ENCODE assay signal across 28 cellular contexts in genomic region chr2:187230088-187230487, GRCh38.
"Had no signal": no experiment of that assay in that cellular context is flagged by ENCODE, and none has a peak within 500 bp of the region (broad histone marks: within the 10 kb centered on the region; RNA-seq: fewer than 3 reads in every experiment).

No MANE protein-coding gene starts in this region.

- H3K36me3 ChIP-seq: neural progenitor cell, ovary, right lobe of liver, sigmoid colon, stomach, thoracic aorta, thyroid gland, tibial nerve, upper lobe of left lung, vagina had no signal

- H3K4me2 ChIP-seq: neural progenitor cell had no signal

- H3K27ac ChIP-seq: neural progenitor cell, ovary, parathyroid adenoma, psoas muscle, right lobe of liver, sigmoid colon, stomach, thoracic aorta, thyroid gland, tibial nerve, upper lobe of left lung, vagina had no signal

- H3K27ac Mint-ChIP-seq: natural killer cell; neural progenitor cell; progenitor cell of endocrine pancreas; stimulated activated effector memory CD8-positive, alpha-beta T cell treated with anti-CD3 and anti-CD28 coated beads, Interleukin-12 subunit alpha, Interleukin-12 subunit beta, amount 100 ng/mL, for 72 hours; stimulated activated naive B cell treated with anti-CD40 and anti-IgM and Interleukin-4, amounts not matched to agents 10 μg/mL and 1 μg/mL and 100 μg/mL, for 72 hours; stimulated activated naive CD8-positive, alpha-beta T cell treated with anti-CD3 and anti-CD28 coated beads, Interleukin-15, Interleukin-2, amounts not matched to agents 100 ng/mL and 50 ng/mL, for 24 hours had no signal

- H3K4me3 Mint-ChIP-seq: natural killer cell; nephron; neural progenitor cell; stimulated activated effector memory CD8-positive, alpha-beta T cell treated with anti-CD3 and anti-CD28 coated beads, Interleukin-12 subunit alpha, Interleukin-12 subunit beta, amount 100 ng/mL, for 72 hours; stimulated activated naive B cell treated with anti-CD40 and anti-IgM and Interleukin-4, amounts not matched to agents 10 μg/mL and 1 μg/mL and 100 μg/mL, for 72 hours; stimulated activated naive CD8-positive, alpha-beta T cell treated with anti-CD3 and anti-CD28 coated beads, Interleukin-15, Interleukin-2, amounts not matched to agents 100 ng/mL and 50 ng/mL, for 24 hours had no signal

- H3K9me3 Mint-ChIP-seq: nephron; stimulated activated naive CD8-positive, alpha-beta T cell treated with anti-CD3 and anti-CD28 coated beads, Interleukin-15, Interleukin-2, amounts not matched to agents 100 ng/mL and 50 ng/mL, for 24 hours had no signal

- H3K27me3 ChIP-seq: neural progenitor cell, ovary, right lobe of liver, sigmoid colon, stomach, thyroid gland, tibial nerve, upper lobe of left lung, vagina had no signal

- H3K4me3 ChIP-seq: neural progenitor cell, ovary, psoas muscle, right lobe of liver, sigmoid colon, stomach, thoracic aorta, thyroid gland, tibial nerve, upper lobe of left lung, vagina had no signal

- DNase-seq: natural killer cell; occipital lobe; ovary; posterior cingulate gyrus; psoas muscle; right cardiac atrium; right lobe of liver; sigmoid colon; small intestine; stimulated activated CD4-positive, alpha-beta T cell treated with anti-CD3 and anti-CD28 coated beads, Interleukin-15, amount 100 ng/mL, for 24 hours; stimulated activated CD4-positive, alpha-beta T cell treated with anti-CD3 and anti-CD28 coated beads, Interleukin-2, amount 100 ng/mL, for 24 hours; stimulated activated CD4-positive, alpha-beta T cell treated with anti-CD3 and anti-CD28 coated beads, Interleukin-2, amount 100 ng/mL, for 48 hours; stimulated activated CD4-positive, alpha-beta T cell treated with anti-CD3 and anti-CD28 coated beads, Interleukin-4, amount 100 ng/mL, for 24 hours; stimulated activated naive B cell treated with anti-CD40 and anti-IgM and Interleukin-4, amounts not matched to agents 10 μg/mL and 1 μg/mL and 100 μg/mL, for 72 hours; stimulated activated naive CD4-positive, alpha-beta T cell treated with Interleukin-2 at 50 U/mL for 16 hours; stomach; thyroid gland; trophoblast cell; upper lobe of left lung had no signal

- H3K4me1 Mint-ChIP-seq: natural killer cell; stimulated activated effector memory CD8-positive, alpha-beta T cell treated with anti-CD3 and anti-CD28 coated beads, Interleukin-12 subunit alpha, Interleukin-12 subunit beta, amount 100 ng/mL, for 72 hours; stimulated activated naive B cell treated with anti-CD40 and anti-IgM and Interleukin-4, amounts not matched to agents 10 μg/mL and 1 μg/mL and 100 μg/mL, for 72 hours had no signal

- H2AFZ ChIP-seq: neural progenitor cell had no signal

- H3K36me3 Mint-ChIP-seq: natural killer cell; neural progenitor cell; stimulated activated effector memory CD8-positive, alpha-beta T cell treated with anti-CD3 and anti-CD28 coated beads, Interleukin-12 subunit alpha, Interleukin-12 subunit beta, amount 100 ng/mL, for 72 hours; stimulated activated naive B cell treated with anti-CD40 and anti-IgM and Interleukin-4, amounts not matched to agents 10 μg/mL and 1 μg/mL and 100 μg/mL, for 72 hours had no signal

- H3K27me3 Mint-ChIP-seq: progenitor cell of endocrine pancreas; stimulated activated naive B cell treated with anti-CD40 and anti-IgM and Interleukin-4, amounts not matched to agents 10 μg/mL and 1 μg/mL and 100 μg/mL, for 72 hours; stimulated activated naive CD8-positive, alpha-beta T cell treated with anti-CD3 and anti-CD28 coated beads, Interleukin-15, Interleukin-2, amounts not matched to agents 100 ng/mL and 50 ng/mL, for 24 hours had no signal

- H3K79me2 ChIP-seq: parathyroid adenoma had no signal

- ATAC-seq: natural killer cell; psoas muscle; right cardiac atrium; right lobe of liver; stimulated activated effector memory CD8-positive, alpha-beta T cell treated with anti-CD3 and anti-CD28 coated beads, Interleukin-12 subunit alpha, Interleukin-12 subunit beta, amount 100 ng/mL, for 72 hours; stimulated activated naive B cell treated with anti-CD40 and anti-IgM and Interleukin-4, amounts not matched to agents 10 μg/mL and 1 μg/mL and 100 μg/mL, for 72 hours had no signal

- H3K4me1 ChIP-seq: neural progenitor cell, psoas muscle, right lobe of liver, sigmoid colon, stomach, thyroid gland, tibial nerve, upper lobe of left lung, vagina had no signal
